ENCODE assay signal across 17 cellular contexts in genomic region chr14:92709340-92710000, GRCh38. TPM values are rescaled to one million over a fixed set of nuclear protein-coding genes. Genes with fewer than 3 reads are reported as not detected.
DNase-seq lines count a peak whose midpoint lies in the region; ATAC-seq and TF ChIP-seq lines count a peak whose summit lies in the region.
"Had no signal": no experiment of that assay in that cellular context is flagged by ENCODE, and none has a peak within 500 bp of the region (broad histone marks: within the 10 kb centered on the region; RNA-seq: fewer than 3 reads in every experiment).

No MANE protein-coding gene starts in this region.

- H3K18ac ChIP-seq in IMR-90 (ENCODE audit: low read depth, low read length) (peak overlapping the region; percentile 39; the same call in 1 of the 2 replicates), mesendoderm (ENCODE audit: low read length) (no peak overlapping the region)

- no peak for TF ChIP-seq CTCF in IMR-90 (conservative IDR thresholded peaks at IDR 0.05; ENCODE audit: low read depth, low read length)
- TF ChIP-seq CTCF in chondrocyte (IDR thresholded peaks at IDR 0.05) = no peak

- H2BK20ac ChIP-seq in IMR-90 (ENCODE audit: low read depth, low read length) = peak overlapping the region; percentile 84

- no peak for TF ChIP-seq POLR2A in IMR-90 (IDR thresholded peaks at IDR 0.05; ENCODE audit: low read depth, low read length)

- H4K8ac ChIP-seq in IMR-90 (ENCODE audit: low read depth in 2 of 2, low read length in 2 of 2) = peak overlapping the region; percentile 4 to 55; a peak in 2 of 4 replicates
- no peak overlapping the region for H4K8ac ChIP-seq in mesendoderm (ENCODE audit: low read depth, low read length)

- no peak overlapping the region for H3K4me3 ChIP-seq in IMR-90 (ENCODE audit: insufficient read depth, low read depth, low read length)
- H3K4me3 ChIP-seq in mesendoderm (ENCODE audit: low read length) = no peak overlapping the region
- H3K4me3 ChIP-seq: BLaER1 treated with 17β-estradiol and CSF1 and Interleukin-3, amounts not matched to agents 10 nM and 100 nM; K562; Peyer's patch had no signal

- H3K4ac ChIP-seq in IMR-90 (ENCODE audit: low read depth, low read length) (peak overlapping the region; percentile 75), mesendoderm (ENCODE audit: low read depth, low read length) (no peak overlapping the region)

- peaks cover 8% of the 10 kb centered on the region for H3K4me1 ChIP-seq in IMR-90 (ENCODE audit: control insufficient read depth, insufficient read depth, low read length)
- H3K4me1 ChIP-seq in mesendoderm (ENCODE audit: control insufficient read depth, low read depth, low read length) = no peaks in the 10 kb centered on the region

- peak overlapping the region; percentile 72 for H2BK120ac ChIP-seq in IMR-90 (ENCODE audit: low read depth, low read length)
- H2BK120ac ChIP-seq in mesendoderm (ENCODE audit: low read depth, low read length) = no peak overlapping the region

- TF ChIP-seq RAD21 in IMR-90 (IDR thresholded peaks at IDR 0.05; ENCODE audit: low read length) = no peak

- H3K27ac ChIP-seq in IMR-90 (ENCODE audit: insufficient read depth, low read length) (peak overlapping the region; percentile 62; the same call in 1 of the 2 replicates), temporal lobe (ENCODE audit: low read depth, low read length) (peak overlapping the region; percentile 79), mesendoderm (ENCODE audit: low read depth, low read length) (no peak overlapping the region)
- H3K27ac ChIP-seq: BLaER1 treated with 17β-estradiol and CSF1 and Interleukin-3, amounts not matched to agents 10 nM and 100 nM; Peyer's patch had no signal

- peaks cover 27% of the 10 kb centered on the region for H3K36me3 Mint-ChIP-seq in chondrocyte (ENCODE audit: low read depth)

- H3K9ac ChIP-seq in IMR-90 (ENCODE audit: low read depth, low read length) (no peak overlapping the region), mesendoderm (ENCODE audit: low read length) (no peak overlapping the region)
- H3K9ac ChIP-seq: BLaER1 treated with 17β-estradiol and CSF1 and Interleukin-3, amounts not matched to agents 10 nM and 100 nM had no signal

- peak overlapping the region; percentile 81 for H2AK9ac ChIP-seq in IMR-90 (replicated peaks; ENCODE audit: low read depth, low read length, poor library complexity)

- H3K23ac ChIP-seq in IMR-90 (ENCODE audit: low read depth, low read length) = 0 out of 2 replicates have a peak overlapping the region, but pooled peaks have one; percentile 4
- H3K23ac ChIP-seq in mesendoderm (ENCODE audit: low read length) = no peak overlapping the region

- H2BK15ac ChIP-seq in IMR-90 (ENCODE audit: low read depth, low read length) = peak overlapping the region; percentile 63; the same call in 1 of the 3 replicates
- H2BK15ac ChIP-seq in mesendoderm (replicated peaks; ENCODE audit: low read depth) = no peak overlapping the region

- H2BK5ac ChIP-seq in IMR-90 (ENCODE audit: low read depth, low read length, poor library complexity, severe bottlenecking) = peak overlapping the region; percentile 25
- H2BK5ac ChIP-seq in mesendoderm (ENCODE audit: low read length) = no peak overlapping the region

- H3K56ac ChIP-seq in IMR-90 (ENCODE audit: extremely low read depth, insufficient read depth, low read length) (no peak overlapping the region; the same call in 1 of the 2 replicates), mesendoderm (ENCODE audit: low read length) (no peak overlapping the region)

- dilution Hi-C loops in IMR-90 (cut with HindIII; ENCODE audit: low sequenced_read_pairs, unreplicated experiment) = no loop called here

- peak overlapping the region; percentile 90 for H4K91ac ChIP-seq in IMR-90 (ENCODE audit: insufficient read depth, low read depth, low read length)

- H3K27me3 ChIP-seq in IMR-90 (ENCODE audit: control insufficient read depth, insufficient read depth, low read length) = no peaks in the 10 kb centered on the region
- H3K27me3 ChIP-seq in mesendoderm (ENCODE audit: insufficient read depth, low read length, poor library complexity) = no peaks in the 10 kb centered on the region
- H3K27me3 ChIP-seq: BLaER1 treated with 17β-estradiol and CSF1 and Interleukin-3, amounts not matched to agents 10 nM and 100 nM; Peyer's patch had no signal

- H3K4me1 Mint-ChIP-seq in chondrocyte (ENCODE audit: low read depth) = peaks cover 12% of the 10 kb centered on the region

- H2AK5ac ChIP-seq in IMR-90 (ENCODE audit: low read depth, low read length) (peak overlapping the region; percentile 35; the same call in 1 of the 2 replicates), mesendoderm (ENCODE audit: low read length) (no peak overlapping the region)

- peak overlapping the region; percentile 55 for H2AFZ ChIP-seq in IMR-90 (replicated peaks; ENCODE audit: low read length, poor library complexity)

- no TSS peak for BruUV-seq in IMR-90 (replicated peaks; lab: Mats Ljungman, UMichigan)

- H3K36me3 ChIP-seq in IMR-90 (ENCODE audit: control insufficient read depth, insufficient read depth, low read length) (no peaks in the 10 kb centered on the region), mesendoderm (ENCODE audit: control insufficient read depth, insufficient read depth, low read length) (peaks cover 2% of the 10 kb centered on the region)

- intact Hi-C loops in IMR-90 (cut with micrococcal nuclease) = loop anchor here (5.0 kb wide), 1 partner anchor 38 kb away; the partner anchor contains the start of gene LGMN

- no CpG with 5 or more reads among the region's 13 CpGs for WGBS in IMR-90 (ENCODE audit: extremely low coverage in 2 of 2, insufficient read length in 1 of 2), 2 experiments
- no CpG with 5 or more reads among the region's 13 CpGs for WGBS in mesendoderm (ENCODE audit: extremely low coverage, insufficient coverage, low lambda C conversion rate)

- CTCF ChIA-PET in IMR-90 (lab: Yijun Ruan, JAX) = no interaction called here

- no peaks in the 10 kb centered on the region for H3K9me3 Mint-ChIP-seq in chondrocyte (ENCODE audit: low read depth)

- H3K27me3 Mint-ChIP-seq in chondrocyte (ENCODE audit: low read depth) = no peaks in the 10 kb centered on the region

- H3K79me1 ChIP-seq in IMR-90 (ENCODE audit: low read depth in 1 of 2, low read length in 2 of 2) = no peaks in the 10 kb centered on the region
- H3K79me1 ChIP-seq in mesendoderm (ENCODE audit: low read length) = no peaks in the 10 kb centered on the region

- 0 out of 2 replicates have a peak overlapping the region, but pooled peaks have one; percentile 9 for H3K14ac ChIP-seq in IMR-90 (replicated peaks; ENCODE audit: low read depth, low read length)

- no peaks in the 10 kb centered on the region for H3K9me3 ChIP-seq in IMR-90 (ENCODE audit: control insufficient read depth, insufficient read depth, low read length)
- H3K9me3 ChIP-seq: BLaER1 treated with 17β-estradiol and CSF1 and Interleukin-3, amounts not matched to agents 10 nM and 100 nM; Peyer's patch had no signal

- in situ Hi-C loops in IMR-90 (cut with MboI; ENCODE audit: low sequenced_read_pairs) = no loop called here

- peak overlapping the region; percentile 88 for H3K27ac Mint-ChIP-seq in chondrocyte (ENCODE audit: unreplicated experiment)

- H4K5ac ChIP-seq in IMR-90 (ENCODE audit: low read depth, low read length) = peak overlapping the region; percentile 25; the same call in 1 of the 2 replicates
- no peak overlapping the region for H4K5ac ChIP-seq in mesendoderm (ENCODE audit: low read length)

- H3K79me2 ChIP-seq in mesendoderm (ENCODE audit: control insufficient read depth, insufficient read depth, low read length) = no peaks in the 10 kb centered on the region

- H3K9me1 ChIP-seq in IMR-90 (ENCODE audit: insufficient read depth, low read length) = peaks cover 13% of the 10 kb centered on the region

- ATAC-seq in IMR-90 (ENCODE audit: low read depth) = no peak
- ATAC-seq: K562 had no signal

- POLR2A ChIA-PET in IMR-90 (lab: Charles Lee; ENCODE audit: unreplicated experiment) = no interaction called here

- H4K20me1 ChIP-seq in IMR-90 (ENCODE audit: insufficient read depth, low read length) = no peaks in the 10 kb centered on the region

- DNase-seq in IMR-90 (no peak), chondrocyte (ENCODE audit: low spot score) (no peak), mesenteric fat pad (ENCODE audit: low spot score) (peak; percentile 45), retina (no peak), SW480 (ENCODE audit: low spot score) (no peak), mesendoderm (no peak)
- DNase-seq: DMS 273 treated with DMSO at 0.1 percent for 48 hours, H7, NCI-H1105, NCI-H187, NCI-H446 treated with DMSO at 0.1 percent for 48 hours, NCI-H774, Peyer's patch, SHP77 had no signal

- no peak overlapping the region for H3K4me2 ChIP-seq in IMR-90 (ENCODE audit: low read depth, low read length)
- H3K4me2 ChIP-seq in mesendoderm (ENCODE audit: low read length) = no peak overlapping the region
- H3K4me2 ChIP-seq: BLaER1 treated with 17β-estradiol and CSF1 and Interleukin-3, amounts not matched to agents 10 nM and 100 nM had no signal

- no peak overlapping the region for H3K4me3 Mint-ChIP-seq in chondrocyte (ENCODE audit: unreplicated experiment)

TF ChIP-seq in IMR-90, 13 proteins besides CTCF, POLR2A, EP300 and RAD21:
- TF ChIP-seq NFE2L2 (IDR thresholded peaks at IDR 0.05; ENCODE audit: low read depth, low read length) = no peak

RNA-seq across cellular contexts. Expression of gene LGMN, which starts 39.0 kb away (rescaled TPM):
- 18.9 and 19.2 TPM in 2 replicates for total RNA-seq in IMR-90 (2012; rRNA removed)
- 37.9 and 39.3 TPM in 2 replicates for polyA plus RNA-seq in IMR-90 (2012; rRNA removed)
- 29.3 and 30.0 TPM in 2 replicates for polyA plus RNA-seq in IMR-90 (2012; cell fraction: cytosol; rRNA removed)
- 23.0 and 24.2 TPM in 2 replicates for polyA plus RNA-seq in IMR-90 (2012; cell fraction: nucleus; rRNA removed; ENCODE audit: low replicate concordance)
- 72.2 to 134 TPM (median 130 TPM) in 3 replicates for total RNA-seq in chondrocyte
- total RNA-seq in mesenteric fat pad = 150 TPM
- 26.1 TPM for total RNA-seq in temporal lobe
- polyA plus RNA-seq in mesendoderm (2013, experiment 1 of 2) = 37.8 TPM
- 38.3 TPM for polyA plus RNA-seq in mesendoderm (2013, experiment 2 of 2)
